ENCODE assay signal across 16 cellular contexts in the genomic region with DNA sequence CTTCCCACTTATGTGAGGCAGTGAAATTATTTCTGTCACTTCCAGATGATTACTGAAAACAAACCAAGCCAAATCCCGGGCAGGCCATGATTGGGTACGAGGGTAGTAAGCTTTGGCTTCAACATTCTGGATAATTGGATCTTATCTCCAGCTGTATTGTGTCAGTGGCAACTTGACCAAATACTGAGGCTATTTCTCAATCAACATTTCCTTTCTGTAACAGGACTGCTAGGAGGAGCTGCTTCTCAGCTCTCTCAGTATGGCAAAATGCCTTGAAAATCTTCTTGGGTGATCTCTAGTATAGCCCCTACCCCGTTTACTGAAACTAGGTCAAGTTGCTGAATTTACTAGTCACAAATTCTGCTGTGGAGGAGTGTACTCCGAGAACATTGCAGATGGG.
"Had no signal": no experiment of that assay in that cellular context is flagged by ENCODE, and none has a peak within 500 bp of the region (broad histone marks: within the 10 kb centered on the region; RNA-seq: fewer than 3 reads in every experiment).

No MANE protein-coding gene starts in this region.

- H3K27ac Mint-ChIP-seq: activated CD4-positive, alpha-beta memory T cell treated with anti-CD3 and anti-CD28 coated beads for 36 hours; activated CD4-positive, alpha-beta T cell treated with anti-CD3 and anti-CD28 coated beads for 36 hours; activated T-cell treated with anti-CD3 and anti-CD28 coated beads, Interleukin-2, amount 50 U/mL, for 24 hours; natural killer cell; T-helper 17 cell had no signal

- H3K4me1 ChIP-seq: adrenal gland, gastroesophageal sphincter, heart right ventricle, tibial nerve had no signal

- H3K36me3 Mint-ChIP-seq: activated CD4-positive, alpha-beta memory T cell treated with anti-CD3 and anti-CD28 coated beads for 36 hours; natural killer cell had no signal

- ATAC-seq: activated CD4-positive, alpha-beta T cell treated with anti-CD3 and anti-CD28 coated beads for 36 hours; gastroesophageal sphincter; left lobe of liver; natural killer cell; T-helper 17 cell had no signal

- H3K9me3 ChIP-seq: adrenal gland, gastroesophageal sphincter, heart right ventricle, tibial nerve had no signal

- H3K4me1 Mint-ChIP-seq: activated CD4-positive, alpha-beta T cell treated with anti-CD3 and anti-CD28 coated beads for 36 hours; natural killer cell; T-helper 17 cell had no signal

- H3K9me3 Mint-ChIP-seq: activated CD4-positive, alpha-beta memory T cell treated with anti-CD3 and anti-CD28 coated beads for 36 hours; activated T-cell treated with anti-CD3 and anti-CD28 coated beads, Interleukin-2, amount 50 U/mL, for 24 hours; natural killer cell had no signal

- H3K4me3 Mint-ChIP-seq: activated CD4-positive, alpha-beta memory T cell treated with anti-CD3 and anti-CD28 coated beads for 36 hours; activated CD4-positive, alpha-beta T cell treated with anti-CD3 and anti-CD28 coated beads for 36 hours; activated T-cell treated with anti-CD3 and anti-CD28 coated beads, Interleukin-2, amount 50 U/mL, for 24 hours; natural killer cell; T-helper 17 cell had no signal

- H3K36me3 ChIP-seq: adrenal gland, gastroesophageal sphincter, heart right ventricle, tibial nerve had no signal

- H3K4me3 ChIP-seq: adrenal gland, gastroesophageal sphincter, heart right ventricle, skin epidermis, tibial nerve had no signal

- H3K27me3 ChIP-seq: gastroesophageal sphincter, heart right ventricle, tibial nerve had no signal

- DNase-seq: activated CD4-positive, alpha-beta memory T cell treated with anti-CD3 and anti-CD28 coated beads for 36 hours; activated CD4-positive, alpha-beta T cell treated with anti-CD3 and anti-CD28 coated beads for 36 hours; activated naive CD4-positive, alpha-beta T cell treated with anti-CD3 and anti-CD28 coated beads, Interleukin-2, amount 50 U/mL, for 16 hours; activated T-cell treated with anti-CD3 and anti-CD28 coated beads, Interleukin-2, amount 50 U/mL, for 24 hours; adrenal gland; effector CD8-positive, alpha-beta T cell; heart right ventricle; natural killer cell; stimulated activated CD4-positive, alpha-beta T cell treated with anti-CD3 and anti-CD28 coated beads, Interleukin-15, amount 100 ng/mL, for 24 hours; stimulated activated CD4-positive, alpha-beta T cell treated with anti-CD3 and anti-CD28 coated beads, Interleukin-4, amount 100 ng/mL, for 1 hour; stimulated activated naive CD4-positive, alpha-beta T cell; T-helper 17 cell had no signal

- H3K27ac ChIP-seq: adrenal gland, gastroesophageal sphincter, heart right ventricle, skin epidermis, tibial nerve had no signal
